Comparison of ENCODE assay signal across 2 cellular contexts in the genomic region with DNA sequence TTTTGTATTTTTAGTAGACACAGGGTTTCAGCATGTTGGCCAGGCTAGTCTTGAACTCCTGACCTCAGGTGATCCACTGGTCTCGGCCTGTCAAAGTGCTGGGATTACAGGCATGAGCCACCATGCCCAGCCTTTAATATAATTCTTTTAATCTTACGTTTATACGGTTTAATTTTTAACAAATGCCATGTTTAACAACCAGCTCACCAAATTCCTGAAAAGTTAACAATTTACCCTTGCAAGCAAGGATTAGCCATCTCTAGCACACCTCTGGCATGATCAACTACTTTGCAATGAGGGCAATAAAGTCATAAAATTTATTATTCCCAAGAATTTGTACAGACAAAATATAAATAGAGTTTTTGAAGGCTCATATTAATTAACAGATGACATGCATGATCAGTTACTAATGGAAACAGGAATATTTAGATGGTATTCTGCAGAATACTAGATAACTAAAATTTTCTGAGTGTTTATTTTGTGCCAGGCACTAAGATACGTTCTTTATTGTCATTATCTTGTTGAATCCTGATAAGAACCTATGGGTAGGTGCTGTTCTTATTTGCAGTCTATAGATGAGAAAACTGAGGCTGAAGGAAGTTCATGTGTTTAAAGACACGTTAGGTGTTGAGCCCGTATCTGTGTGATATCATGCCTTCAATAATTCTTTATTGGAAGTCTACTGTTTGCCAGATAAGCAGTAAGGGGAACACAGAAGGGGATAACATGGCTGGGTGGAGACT.
TF ChIP-seq lines count a peak whose summit lies in the region.

No MANE protein-coding gene starts in this region.

TF ChIP-seq in liver, 16 proteins besides CTCF, POLR2A, EP300 and RAD21 (continued from another document):
- TF ChIP-seq, protein P1, sequence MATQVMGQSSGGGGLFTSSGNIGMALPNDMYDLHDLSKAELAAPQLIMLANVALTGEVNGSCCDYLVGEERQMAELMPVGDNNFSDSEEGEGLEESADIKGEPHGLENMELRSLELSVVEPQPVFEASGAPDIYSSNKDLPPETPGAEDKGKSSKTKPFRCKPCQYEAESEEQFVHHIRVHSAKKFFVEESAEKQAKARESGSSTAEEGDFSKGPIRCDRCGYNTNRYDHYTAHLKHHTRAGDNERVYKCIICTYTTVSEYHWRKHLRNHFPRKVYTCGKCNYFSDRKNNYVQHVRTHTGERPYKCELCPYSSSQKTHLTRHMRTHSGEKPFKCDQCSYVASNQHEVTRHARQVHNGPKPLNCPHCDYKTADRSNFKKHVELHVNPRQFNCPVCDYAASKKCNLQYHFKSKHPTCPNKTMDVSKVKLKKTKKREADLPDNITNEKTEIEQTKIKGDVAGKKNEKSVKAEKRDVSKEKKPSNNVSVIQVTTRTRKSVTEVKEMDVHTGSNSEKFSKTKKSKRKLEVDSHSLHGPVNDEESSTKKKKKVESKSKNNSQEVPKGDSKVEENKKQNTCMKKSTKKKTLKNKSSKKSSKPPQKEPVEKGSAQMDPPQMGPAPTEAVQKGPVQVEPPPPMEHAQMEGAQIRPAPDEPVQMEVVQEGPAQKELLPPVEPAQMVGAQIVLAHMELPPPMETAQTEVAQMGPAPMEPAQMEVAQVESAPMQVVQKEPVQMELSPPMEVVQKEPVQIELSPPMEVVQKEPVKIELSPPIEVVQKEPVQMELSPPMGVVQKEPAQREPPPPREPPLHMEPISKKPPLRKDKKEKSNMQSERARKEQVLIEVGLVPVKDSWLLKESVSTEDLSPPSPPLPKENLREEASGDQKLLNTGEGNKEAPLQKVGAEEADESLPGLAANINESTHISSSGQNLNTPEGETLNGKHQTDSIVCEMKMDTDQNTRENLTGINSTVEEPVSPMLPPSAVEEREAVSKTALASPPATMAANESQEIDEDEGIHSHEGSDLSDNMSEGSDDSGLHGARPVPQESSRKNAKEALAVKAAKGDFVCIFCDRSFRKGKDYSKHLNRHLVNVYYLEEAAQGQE (IDR thresholded peaks at IDR 0.05) = no peak
- no peak for TF ChIP-seq JUND (IDR thresholded peaks at IDR 0.05)
- TF ChIP-seq HNF4A (conservative IDR thresholded peaks at IDR 0.05) = peak in 1 of 2 donors; percentile 10
- no peak for TF ChIP-seq GABPA (IDR thresholded peaks at IDR 0.05 in 1 of 2, conservative IDR thresholded peaks at IDR 0.05 in 1 of 2)
- TF ChIP-seq NR2F2 (IDR thresholded peaks at IDR 0.05) = no peak
- no peak for TF ChIP-seq HNF4G (IDR thresholded peaks at IDR 0.05)
- TF ChIP-seq EGR1 (IDR thresholded peaks at IDR 0.05; ENCODE audit: low read depth in 2 of 2) = no peak
- TF ChIP-seq, protein P2, sequence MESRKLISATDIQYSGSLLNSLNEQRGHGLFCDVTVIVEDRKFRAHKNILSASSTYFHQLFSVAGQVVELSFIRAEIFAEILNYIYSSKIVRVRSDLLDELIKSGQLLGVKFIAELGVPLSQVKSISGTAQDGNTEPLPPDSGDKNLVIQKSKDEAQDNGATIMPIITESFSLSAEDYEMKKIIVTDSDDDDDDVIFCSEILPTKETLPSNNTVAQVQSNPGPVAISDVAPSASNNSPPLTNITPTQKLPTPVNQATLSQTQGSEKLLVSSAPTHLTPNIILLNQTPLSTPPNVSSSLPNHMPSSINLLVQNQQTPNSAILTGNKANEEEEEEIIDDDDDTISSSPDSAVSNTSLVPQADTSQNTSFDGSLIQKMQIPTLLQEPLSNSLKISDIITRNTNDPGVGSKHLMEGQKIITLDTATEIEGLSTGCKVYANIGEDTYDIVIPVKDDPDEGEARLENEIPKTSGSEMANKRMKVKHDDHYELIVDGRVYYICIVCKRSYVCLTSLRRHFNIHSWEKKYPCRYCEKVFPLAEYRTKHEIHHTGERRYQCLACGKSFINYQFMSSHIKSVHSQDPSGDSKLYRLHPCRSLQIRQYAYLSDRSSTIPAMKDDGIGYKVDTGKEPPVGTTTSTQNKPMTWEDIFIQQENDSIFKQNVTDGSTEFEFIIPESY (IDR thresholded peaks at IDR 0.05) = no peak
- no peak for TF ChIP-seq SP1 (IDR thresholded peaks at IDR 0.05)
- TF ChIP-seq FOXA1 (IDR thresholded peaks at IDR 0.05) = no peak
- TF ChIP-seq, protein P3, sequence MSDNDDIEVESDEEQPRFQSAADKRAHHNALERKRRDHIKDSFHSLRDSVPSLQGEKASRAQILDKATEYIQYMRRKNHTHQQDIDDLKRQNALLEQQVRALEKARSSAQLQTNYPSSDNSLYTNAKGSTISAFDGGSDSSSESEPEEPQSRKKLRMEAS (IDR thresholded peaks at IDR 0.05) = no peak
- TF ChIP-seq FOXA2 (IDR thresholded peaks at IDR 0.05) = peak; percentile 7
- peak; percentile 62 for TF ChIP-seq YY1 (IDR thresholded peaks at IDR 0.05)

TF ChIP-seq in HepG2, 621 proteins besides CTCF, POLR2A, EP300 and RAD21:
- TF ChIP-seq, protein P4, sequence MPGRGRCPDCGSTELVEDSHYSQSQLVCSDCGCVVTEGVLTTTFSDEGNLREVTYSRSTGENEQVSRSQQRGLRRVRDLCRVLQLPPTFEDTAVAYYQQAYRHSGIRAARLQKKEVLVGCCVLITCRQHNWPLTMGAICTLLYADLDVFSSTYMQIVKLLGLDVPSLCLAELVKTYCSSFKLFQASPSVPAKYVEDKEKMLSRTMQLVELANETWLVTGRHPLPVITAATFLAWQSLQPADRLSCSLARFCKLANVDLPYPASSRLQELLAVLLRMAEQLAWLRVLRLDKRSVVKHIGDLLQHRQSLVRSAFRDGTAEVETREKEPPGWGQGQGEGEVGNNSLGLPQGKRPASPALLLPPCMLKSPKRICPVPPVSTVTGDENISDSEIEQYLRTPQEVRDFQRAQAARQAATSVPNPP (CRISPR knock-in tag; IDR thresholded peaks at IDR 0.05) = no peak
- no peak for TF ChIP-seq ZBTB7A (CRISPR knock-in tag; IDR thresholded peaks at IDR 0.05)
- TF ChIP-seq CCAR2 (optimal IDR thresholded peaks at IDR 0.05; ENCODE audit: low read depth, low read length) = no peak
- TF ChIP-seq ZNF567 (CRISPR knock-in tag; IDR thresholded peaks at IDR 0.05; ENCODE audit: borderline replicate concordance) = no peak
- TF ChIP-seq RARA (CRISPR knock-in tag; IDR thresholded peaks at IDR 0.05) = no peak
- TF ChIP-seq SKI (IDR thresholded peaks at IDR 0.05; ENCODE audit: partially characterized antibody) = no peak
- TF ChIP-seq ZSCAN9 (CRISPR knock-in tag; IDR thresholded peaks at IDR 0.05; ENCODE audit: borderline replicate concordance) = no peak
- TF ChIP-seq, protein P5, sequence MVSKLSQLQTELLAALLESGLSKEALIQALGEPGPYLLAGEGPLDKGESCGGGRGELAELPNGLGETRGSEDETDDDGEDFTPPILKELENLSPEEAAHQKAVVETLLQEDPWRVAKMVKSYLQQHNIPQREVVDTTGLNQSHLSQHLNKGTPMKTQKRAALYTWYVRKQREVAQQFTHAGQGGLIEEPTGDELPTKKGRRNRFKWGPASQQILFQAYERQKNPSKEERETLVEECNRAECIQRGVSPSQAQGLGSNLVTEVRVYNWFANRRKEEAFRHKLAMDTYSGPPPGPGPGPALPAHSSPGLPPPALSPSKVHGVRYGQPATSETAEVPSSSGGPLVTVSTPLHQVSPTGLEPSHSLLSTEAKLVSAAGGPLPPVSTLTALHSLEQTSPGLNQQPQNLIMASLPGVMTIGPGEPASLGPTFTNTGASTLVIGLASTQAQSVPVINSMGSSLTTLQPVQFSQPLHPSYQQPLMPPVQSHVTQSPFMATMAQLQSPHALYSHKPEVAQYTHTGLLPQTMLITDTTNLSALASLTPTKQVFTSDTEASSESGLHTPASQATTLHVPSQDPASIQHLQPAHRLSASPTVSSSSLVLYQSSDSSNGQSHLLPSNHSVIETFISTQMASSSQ (IDR thresholded peaks at IDR 0.05; ENCODE audit: low read depth) = no peak
- TF ChIP-seq, protein P5 (CRISPR knock-in tag; IDR thresholded peaks at IDR 0.05; ENCODE audit: borderline replicate concordance) = no peak
TF ChIP-seq in HepG2: peak in this region for 0.
